In genomic region chr17:49338883-49339282, GRCh38 we compare ENCODE assay signal across 18 cellular contexts. TPM values are rescaled to one million over a fixed set of nuclear protein-coding genes. Genes with fewer than 3 reads are reported as not detected.
A peak's percentile ranks its signal among the peaks of the same experiment; 100 is the strongest.
DNase-seq lines count a peak whose midpoint lies in the region; ATAC-seq and TF ChIP-seq lines count a peak whose summit lies in the region.
"Had no signal": no experiment of that assay in that cellular context is flagged by ENCODE, and none has a peak within 500 bp of the region (broad histone marks: within the 10 kb centered on the region; RNA-seq: fewer than 3 reads in every experiment).

No MANE protein-coding gene starts in this region.

- no peak for TF ChIP-seq CTCF in psoas muscle (IDR thresholded peaks at IDR 0.05)
- no peak for TF ChIP-seq CTCF in dorsolateral prefrontal cortex (IDR thresholded peaks at IDR 0.05 in 54 of 56, conservative IDR thresholded peaks at IDR 0.05 in 2 of 56; ENCODE audit: low read depth in 1 of 56, partially characterized antibody in 56 of 56)
- TF ChIP-seq CTCF in GM13977 (IDR thresholded peaks at IDR 0.05; ENCODE audit: extremely low read depth, insufficient read depth, missing control alignments), result no peak

- no peak overlapping the region for H2BK15ac ChIP-seq in mesenchymal stem cell (ENCODE audit: low read depth, poor library complexity, severe bottlenecking)

- no peak overlapping the region for H3K4me3 ChIP-seq in mesenchymal stem cell (ENCODE audit: insufficient read depth in 1 of 2, low read depth in 1 of 2, low read length in 2 of 2)
- H3K4me3 ChIP-seq in psoas muscle, result no peak overlapping the region
- H3K4me3 ChIP-seq in dorsolateral prefrontal cortex, result no peak overlapping the region
- H3K4me3 ChIP-seq: upper lobe of right lung had no signal

- DNase-seq in stimulated activated CD4-positive, alpha-beta T cell treated with anti-CD3 and anti-CD28 coated beads, Interleukin-4, amount 100 ng/mL, for 24 hours, result peak; percentile 22
- no peak for DNase-seq in stimulated activated CD4-positive, alpha-beta T cell treated with anti-CD3 and anti-CD28 coated beads, Interleukin-15, amount 100 ng/mL, for 24 hours
- DNase-seq in mesenchymal stem cell, result peak; percentile 16
- no peak for DNase-seq in psoas muscle
- DNase-seq in dorsolateral prefrontal cortex, result no peak
- no peak for DNase-seq in GM13977 (ENCODE audit: low spot score)
- DNase-seq in activated effector memory CD4-positive, alpha-beta T cell treated with anti-CD3 and anti-CD28 coated beads, Interleukin-2, amount 50 U/mL, for 16 hours, result no peak
- DNase-seq: activated CD4-positive, alpha-beta memory T cell treated with anti-CD3 and anti-CD28 coated beads for 36 hours; activated naive CD4-positive, alpha-beta T cell treated with anti-CD3 and anti-CD28 coated beads for 36 hours; caudate nucleus; left ventricle myocardium superior; NCI-H2081 treated with DMSO at 0.1 percent for 48 hours; NCI-H82; stimulated activated CD4-positive, alpha-beta T cell treated with anti-CD3 and anti-CD28 coated beads, Interleukin-4, amount 100 ng/mL, for 1 hour; T-helper 9 cell; upper lobe of right lung had no signal

- no peaks in the 10 kb centered on the region for H3K27me3 ChIP-seq in mesenchymal stem cell (ENCODE audit: control insufficient read depth in 1 of 2, insufficient read depth in 1 of 2, low read length in 2 of 2)
- no peaks in the 10 kb centered on the region for H3K27me3 ChIP-seq in psoas muscle (ENCODE audit: insufficient read depth in 3 of 3, low read length in 2 of 3)
- H3K27me3 ChIP-seq in dorsolateral prefrontal cortex, result no peaks in the 10 kb centered on the region
- H3K27me3 ChIP-seq: upper lobe of right lung had no signal

- H3K4me1 ChIP-seq in mesenchymal stem cell (ENCODE audit: control insufficient read depth, insufficient read depth, low read depth, low read length), result peaks cover 5% of the 10 kb centered on the region
- no peaks in the 10 kb centered on the region for H3K4me1 ChIP-seq in psoas muscle

- H3K23ac ChIP-seq in mesenchymal stem cell (ENCODE audit: low read length in 2 of 2), result no peak overlapping the region

- no peak overlapping the region for H2AK5ac ChIP-seq in mesenchymal stem cell (ENCODE audit: low read length, severe bottlenecking)

- peaks cover 24% of the 10 kb centered on the region for H3K79me1 ChIP-seq in mesenchymal stem cell (replicated peaks; ENCODE audit: low read length, poor library complexity, severe bottlenecking)

- H4K8ac ChIP-seq in mesenchymal stem cell (ENCODE audit: low read length), result no peak overlapping the region

- H3K4me1 Mint-ChIP-seq in activated T-helper 17 cell treated with anti-CD3 and anti-CD28 coated beads, Interleukin-2, amount 50 U/mL, for 72 hours, result peaks cover 46% of the 10 kb centered on the region

- H3K36me3 ChIP-seq in mesenchymal stem cell (ENCODE audit: control insufficient read depth in 1 of 2, insufficient read depth in 2 of 2, low read depth in 1 of 2, low read length in 2 of 2) (no peaks in the 10 kb centered on the region), psoas muscle (ENCODE audit: insufficient read depth in 1 of 2, low read depth in 1 of 2) (no peaks in the 10 kb centered on the region)
- H3K36me3 ChIP-seq: upper lobe of right lung had no signal

- H3K27ac Mint-ChIP-seq in activated T-helper 17 cell treated with anti-CD3 and anti-CD28 coated beads, Interleukin-2, amount 50 U/mL, for 72 hours, result peak overlapping the region; percentile 60
- H3K27ac Mint-ChIP-seq: activated CD4-positive, alpha-beta memory T cell treated with anti-CD3 and anti-CD28 coated beads for 36 hours; activated naive CD4-positive, alpha-beta T cell treated with anti-CD3 and anti-CD28 coated beads for 36 hours had no signal

- no peak overlapping the region for H3K4ac ChIP-seq in mesenchymal stem cell (ENCODE audit: low read depth in 1 of 2, low read length in 2 of 2)

- intact Hi-C loops in psoas muscle (cut with DNase I), result no loop called here
- intact Hi-C loops in dorsolateral prefrontal cortex (cut with DNase I), result no loop called here

- ATAC-seq in activated T-helper 17 cell treated with anti-CD3 and anti-CD28 coated beads, Interleukin-2, amount 50 U/mL, for 72 hours (replicated peaks), result peak; percentile 64
- no peak for ATAC-seq in psoas muscle
- ATAC-seq: left ventricle myocardium superior, sciatic nerve, upper lobe of right lung had no signal

- H3K27me3 Mint-ChIP-seq in activated T-helper 17 cell treated with anti-CD3 and anti-CD28 coated beads, Interleukin-2, amount 50 U/mL, for 72 hours, result no peaks in the 10 kb centered on the region
- H3K27me3 Mint-ChIP-seq: activated CD4-positive, alpha-beta memory T cell treated with anti-CD3 and anti-CD28 coated beads for 36 hours had no signal

- H3K36me3 Mint-ChIP-seq in activated T-helper 17 cell treated with anti-CD3 and anti-CD28 coated beads, Interleukin-2, amount 50 U/mL, for 72 hours (ENCODE audit: low read depth), result no peaks in the 10 kb centered on the region

- H3K9me3 Mint-ChIP-seq in activated T-helper 17 cell treated with anti-CD3 and anti-CD28 coated beads, Interleukin-2, amount 50 U/mL, for 72 hours, result no peaks in the 10 kb centered on the region
- H3K9me3 Mint-ChIP-seq: activated CD4-positive, alpha-beta memory T cell treated with anti-CD3 and anti-CD28 coated beads for 36 hours; activated naive CD4-positive, alpha-beta T cell treated with anti-CD3 and anti-CD28 coated beads for 36 hours had no signal

- in situ Hi-C loops in GM13977 (cut with MboI; ENCODE audit: low pct_unique_long_range_greater_than_20kb, low sequenced_read_pairs, unreplicated experiment), result no loop called here

- H2BK5ac ChIP-seq in mesenchymal stem cell (ENCODE audit: low read depth, low read length, poor library complexity, severe bottlenecking), result no peak overlapping the region

- peak overlapping the region; percentile 40 for H3K4me3 Mint-ChIP-seq in activated T-helper 17 cell treated with anti-CD3 and anti-CD28 coated beads, Interleukin-2, amount 50 U/mL, for 72 hours
- H3K4me3 Mint-ChIP-seq: activated CD4-positive, alpha-beta memory T cell treated with anti-CD3 and anti-CD28 coated beads for 36 hours; activated naive CD4-positive, alpha-beta T cell treated with anti-CD3 and anti-CD28 coated beads for 36 hours had no signal

- no peak overlapping the region for H3K4me2 ChIP-seq in mesenchymal stem cell (ENCODE audit: low read length, poor library complexity, severe bottlenecking)

- no peak overlapping the region for H2BK12ac ChIP-seq in mesenchymal stem cell (ENCODE audit: low read length in 2 of 2)

- H2AFZ ChIP-seq in mesenchymal stem cell (ENCODE audit: low read depth, low read length), result no peak overlapping the region

- H3K9me3 ChIP-seq in mesenchymal stem cell (ENCODE audit: control insufficient read depth, low read length), result no peaks in the 10 kb centered on the region
- H3K9me3 ChIP-seq in psoas muscle, result no peaks in the 10 kb centered on the region
- H3K9me3 ChIP-seq: upper lobe of right lung had no signal

- H2BK120ac ChIP-seq in mesenchymal stem cell (ENCODE audit: low read depth, low read length), result no peak overlapping the region

- H3K14ac ChIP-seq in mesenchymal stem cell (ENCODE audit: low read length in 2 of 2), result no peak overlapping the region

- 100% methylated on average over 1 of the region's 4 CpGs for WGBS in mesenchymal stem cell
- WGBS in psoas muscle, 3 donors, result 84 to 94% (median 88%) methylated on average over 4 of the region's 4 CpGs

- no peak overlapping the region for H4K91ac ChIP-seq in mesenchymal stem cell (ENCODE audit: low read length)

- H3K18ac ChIP-seq in mesenchymal stem cell (ENCODE audit: low read depth in 1 of 2, low read length in 2 of 2), result no peak overlapping the region

- H3K9ac ChIP-seq in mesenchymal stem cell (ENCODE audit: low read length), result no peak overlapping the region

- no peak overlapping the region for H3K27ac ChIP-seq in mesenchymal stem cell (ENCODE audit: low read length, poor library complexity, severe bottlenecking)
- no peak overlapping the region for H3K27ac ChIP-seq in psoas muscle
- peak overlapping the region in 2 of 59 donors; percentile 12 to 39 for H3K27ac ChIP-seq in dorsolateral prefrontal cortex
- H3K27ac ChIP-seq: upper lobe of right lung had no signal

RNA-seq across cellular contexts. Expression of gene ZNF652, which starts 23.2 kb away (rescaled TPM):
- total RNA-seq in activated T-helper 17 cell treated with anti-CD3 and anti-CD28 coated beads, Interleukin-2, amount 50 U/mL, for 72 hours, result 10 to 100 TPM; 10.7 to 13.1 TPM
- polyA plus RNA-seq in mesenchymal stem cell (2013, experiment 1 of 2), result 13.6 TPM
- 14.5 TPM for polyA plus RNA-seq in mesenchymal stem cell (2013, experiment 2 of 2)
- total RNA-seq in psoas muscle (10 to 100 TPM; 21.3 to 30.1 (median 23.8) TPM), dorsolateral prefrontal cortex (100 to 1,000 TPM in 12 of 120 experiments, 10 to 100 TPM in 108; 27.4 to 153 (median 59.4) TPM)
- 10 to 100 TPM in 1 of 3 donors, 1 to 10 TPM in 2; 3.1 to 15.5 (median 8.1) TPM for polyA plus RNA-seq in psoas muscle

Comparison
In these comparisons a context has a peak if more than half of its experiments do, and no peak if none do; other contexts are left out.
1. DNase-seq: peak in stimulated activated CD4-positive, alpha-beta T cell treated with anti-CD3 and anti-CD28 coated beads, Interleukin-4, amount 100 ng/mL, for 24 hours (single experiment) and mesenchymal stem cell (single experiment); none in stimulated activated CD4-positive, alpha-beta T cell treated with anti-CD3 and anti-CD28 coated beads, Interleukin-15, amount 100 ng/mL, for 24 hours (single experiment), psoas muscle (0 of 2), dorsolateral prefrontal cortex (0 of 10), GM13977 (single experiment) and activated effector memory CD4-positive, alpha-beta T cell treated with anti-CD3 and anti-CD28 coated beads, Interleukin-2, amount 50 U/mL, for 16 hours (single experiment).